In genomic region chr1:38015978-38016640, GRCh38 we compare ENCODE assay signal across 11 cellular contexts. TPM values are rescaled to one million over a fixed set of nuclear protein-coding genes. Genes with fewer than 3 reads are reported as not detected.
DNase-seq lines count a peak whose midpoint lies in the region; ATAC-seq and TF ChIP-seq lines count a peak whose summit lies in the region.
"Had no signal": no experiment of that assay in that cellular context is flagged by ENCODE, and none has a peak within 500 bp of the region (broad histone marks: within the 10 kb centered on the region; RNA-seq: fewer than 3 reads in every experiment).

No MANE protein-coding gene starts in this region.

- no peak overlapping the region for H3K14ac ChIP-seq in neuronal stem cell (ENCODE audit: low read length)

- no peak for TF ChIP-seq POLR2A in prostate gland (IDR thresholded peaks at IDR 0.05)

- DNase-seq in activated CD4-positive, alpha-beta T cell treated with anti-CD3 and anti-CD28 coated beads, Interleukin-2, amount 10 ng/mL, durations not matched to agents 24 days and 14 days = no peak
- no peak for DNase-seq in activated CD4-positive, alpha-beta T cell treated with anti-CD3 and anti-CD28 coated beads for 48 hours
- DNase-seq in brain microvascular endothelial cell = no peak
- DNase-seq in stimulated activated naive B cell treated with anti-CD40 and anti-IgM and Interleukin-4, amounts not matched to agents 10 μg/mL and 1 μg/mL and 100 μg/mL, for 72 hours = no peak
- DNase-seq in prostate gland (ENCODE audit: low spot score) = no peak
- DNase-seq in neuronal stem cell (ENCODE audit: low spot score) = no peak
- DNase-seq: ACHN, mesendoderm, tibial artery had no signal

- H2AFZ ChIP-seq in neuronal stem cell (ENCODE audit: low read length) = no peak overlapping the region

- no peak overlapping the region for H3K4me3 Mint-ChIP-seq in activated CD4-positive, alpha-beta T cell treated with anti-CD3 and anti-CD28 coated beads, Interleukin-2, amount 10 ng/mL, durations not matched to agents 24 days and 14 days
- H3K4me3 Mint-ChIP-seq in stimulated activated naive B cell treated with anti-CD40 and anti-IgM and Interleukin-4, amounts not matched to agents 10 μg/mL and 1 μg/mL and 100 μg/mL, for 72 hours = no peak overlapping the region

- peaks cover 26% of the 10 kb centered on the region for H3K4me1 Mint-ChIP-seq in activated CD4-positive, alpha-beta T cell treated with anti-CD3 and anti-CD28 coated beads, Interleukin-2, amount 10 ng/mL, durations not matched to agents 24 days and 14 days
- peaks cover 18 to 24% of the 10 kb centered on the region in 2 donors for H3K4me1 Mint-ChIP-seq in stimulated activated naive B cell treated with anti-CD40 and anti-IgM and Interleukin-4, amounts not matched to agents 10 μg/mL and 1 μg/mL and 100 μg/mL, for 72 hours

- no peak overlapping the region for H2BK5ac ChIP-seq in neuronal stem cell (ENCODE audit: low read length)

- intact Hi-C loops in activated CD4-positive, alpha-beta T cell treated with anti-CD3 and anti-CD28 coated beads, Interleukin-2, amount 10 ng/mL, durations not matched to agents 24 days and 14 days (cut with micrococcal nuclease) = no loop called here
- intact Hi-C loops in prostate gland (cut with DNase I) = no loop called here

- H3K9ac ChIP-seq in iPS-20b (ENCODE audit: low read depth, low read length) = 0 out of 2 replicates have a peak overlapping the region, but pooled peaks have one; percentile 16
- no peak overlapping the region for H3K9ac ChIP-seq in neuronal stem cell (ENCODE audit: low read depth, low read length, poor library complexity)

- H3K9me3 Mint-ChIP-seq in activated CD4-positive, alpha-beta T cell treated with anti-CD3 and anti-CD28 coated beads, Interleukin-2, amount 10 ng/mL, durations not matched to agents 24 days and 14 days = no peaks in the 10 kb centered on the region
- H3K9me3 Mint-ChIP-seq in stimulated activated naive B cell treated with anti-CD40 and anti-IgM and Interleukin-4, amounts not matched to agents 10 μg/mL and 1 μg/mL and 100 μg/mL, for 72 hours = peaks cover 0 to 4% of the 10 kb centered on the region in 2 donors

- H2AK5ac ChIP-seq in neuronal stem cell (ENCODE audit: low read depth, low read length) = no peak overlapping the region

- no peaks in the 10 kb centered on the region for H3K79me1 ChIP-seq in neuronal stem cell (ENCODE audit: low read depth, low read length)

- no peak overlapping the region for H3K23ac ChIP-seq in neuronal stem cell (ENCODE audit: low read depth, low read length, poor library complexity)

- no peak overlapping the region for H4K91ac ChIP-seq in neuronal stem cell (ENCODE audit: low read depth, low read length, poor library complexity)

- H3K27me3 ChIP-seq in brain microvascular endothelial cell (replicated peaks) (no peaks in the 10 kb centered on the region), iPS-20b (ENCODE audit: insufficient read depth, low read length) (no peaks in the 10 kb centered on the region), prostate gland (replicated peaks; ENCODE audit: insufficient read depth) (no peaks in the 10 kb centered on the region), neuronal stem cell (ENCODE audit: control insufficient read depth in 3 of 3, insufficient read depth in 3 of 3, low read depth in 1 of 3, low read length in 3 of 3) (no peaks in the 10 kb centered on the region)
- H3K27me3 ChIP-seq: tibial artery had no signal

- peaks cover 45% of the 10 kb centered on the region for H3K36me3 ChIP-seq in brain microvascular endothelial cell (replicated peaks)
- peaks cover 62% of the 10 kb centered on the region for H3K36me3 ChIP-seq in iPS-20b (ENCODE audit: insufficient read depth, low read depth, low read length)
- H3K36me3 ChIP-seq in prostate gland = peaks cover 4 to 5% of the 10 kb centered on the region in 2 donors
- H3K36me3 ChIP-seq in neuronal stem cell (replicated peaks in 1 of 2; ENCODE audit: control insufficient read depth in 2 of 2, insufficient read depth in 2 of 2, low read length in 2 of 2) = peaks cover 16 to 70% of the 10 kb centered on the region in 2 donors

- no peak overlapping the region for H3K4ac ChIP-seq in neuronal stem cell (ENCODE audit: low read length)

- H3K9me3 ChIP-seq in iPS-20b (ENCODE audit: insufficient read depth, low read depth, low read length) (no peaks in the 10 kb centered on the region), prostate gland (no peaks in the 10 kb centered on the region), neuronal stem cell (replicated peaks in 1 of 2; ENCODE audit: control insufficient read depth in 2 of 2, insufficient read depth in 1 of 2, low read depth in 1 of 2, low read length in 2 of 2) (no peaks in the 10 kb centered on the region)
- H3K9me3 ChIP-seq: tibial artery had no signal

- no peak overlapping the region for H3K4me2 ChIP-seq in neuronal stem cell (ENCODE audit: insufficient read depth, low read length, poor library complexity, severe bottlenecking)

- ATAC-seq in stimulated activated naive B cell treated with anti-CD40 and anti-IgM and Interleukin-4, amounts not matched to agents 10 μg/mL and 1 μg/mL and 100 μg/mL, for 72 hours (replicated peaks) = no peak
- ATAC-seq in HG03139 (IDR thresholded peaks at IDR 0.05; ENCODE audit: unreplicated experiment) = no peak

- H3K27ac ChIP-seq in brain microvascular endothelial cell (peak overlapping the region; percentile 10), iPS-20b (ENCODE audit: low read length) (no peak overlapping the region), prostate gland (no peak overlapping the region), neuronal stem cell (replicated peaks; ENCODE audit: low read length) (no peak overlapping the region)

- H3K27ac Mint-ChIP-seq in activated CD4-positive, alpha-beta T cell treated with anti-CD3 and anti-CD28 coated beads, Interleukin-2, amount 10 ng/mL, durations not matched to agents 24 days and 14 days = peak overlapping the region; percentile 60
- H3K27ac Mint-ChIP-seq in stimulated activated naive B cell treated with anti-CD40 and anti-IgM and Interleukin-4, amounts not matched to agents 10 μg/mL and 1 μg/mL and 100 μg/mL, for 72 hours = peak overlapping the region; percentile 83

- TF ChIP-seq CTCF in brain microvascular endothelial cell (IDR thresholded peaks at IDR 0.05; ENCODE audit: low read depth, low read length, missing control alignments) (no peak), prostate gland (IDR thresholded peaks at IDR 0.05) (no peak)

- H3K27me3 Mint-ChIP-seq in activated CD4-positive, alpha-beta T cell treated with anti-CD3 and anti-CD28 coated beads, Interleukin-2, amount 10 ng/mL, durations not matched to agents 24 days and 14 days = no peaks in the 10 kb centered on the region
- H3K27me3 Mint-ChIP-seq in stimulated activated naive B cell treated with anti-CD40 and anti-IgM and Interleukin-4, amounts not matched to agents 10 μg/mL and 1 μg/mL and 100 μg/mL, for 72 hours = no peaks in the 10 kb centered on the region

- H4K8ac ChIP-seq in neuronal stem cell (ENCODE audit: low read depth, low read length) = no peak overlapping the region

- 58% methylated on average over 6 of the region's 6 CpGs for WGBS in prostate gland
- no CpG with 5 or more reads among the region's 6 CpGs for WGBS in neuronal stem cell (ENCODE audit: extremely low coverage in 2 of 2, insufficient read length in 2 of 2, insufficient replicate concordance in 1 of 2), 2 donors

- no peak overlapping the region for H3K4me3 ChIP-seq in brain microvascular endothelial cell (ENCODE audit: low read depth, low read length)
- no peak overlapping the region for H3K4me3 ChIP-seq in iPS-20b (ENCODE audit: low read length)
- no peak overlapping the region for H3K4me3 ChIP-seq in prostate gland
- no peak overlapping the region for H3K4me3 ChIP-seq in neuronal stem cell (ENCODE audit: low read length in 2 of 2)
- H3K4me3 ChIP-seq: tibial artery had no signal

- no peak overlapping the region for H2BK12ac ChIP-seq in neuronal stem cell (ENCODE audit: low read length)

- peaks cover 53% of the 10 kb centered on the region for H3K36me3 Mint-ChIP-seq in activated CD4-positive, alpha-beta T cell treated with anti-CD3 and anti-CD28 coated beads, Interleukin-2, amount 10 ng/mL, durations not matched to agents 24 days and 14 days (ENCODE audit: low read depth)
- peaks cover 11 to 39% of the 10 kb centered on the region in 2 donors for H3K36me3 Mint-ChIP-seq in stimulated activated naive B cell treated with anti-CD40 and anti-IgM and Interleukin-4, amounts not matched to agents 10 μg/mL and 1 μg/mL and 100 μg/mL, for 72 hours

- no peak overlapping the region for H2BK120ac ChIP-seq in neuronal stem cell (ENCODE audit: low read depth, low read length)

- no peak overlapping the region for H3K18ac ChIP-seq in neuronal stem cell (ENCODE audit: low read length)

- no peaks in the 10 kb centered on the region; the same call in 1 of the 2 replicates for H3K4me1 ChIP-seq in iPS-20b (ENCODE audit: insufficient read depth, low read length)
- peaks cover 11% of the 10 kb centered on the region for H3K4me1 ChIP-seq in prostate gland (replicated peaks)
- peaks cover 3 to 6% of the 10 kb centered on the region in 2 donors for H3K4me1 ChIP-seq in neuronal stem cell (ENCODE audit: control insufficient read depth in 2 of 2, insufficient read depth in 1 of 2, low read depth in 1 of 2, low read length in 2 of 2)

- H2BK15ac ChIP-seq in neuronal stem cell (ENCODE audit: low read length) = no peak overlapping the region

- in situ Hi-C loops in brain microvascular endothelial cell (cut with HindIII; ENCODE audit: low pct_ligation_motif_present, low sequenced_read_pairs) = no loop called here

RNA-seq across cellular contexts. Expression of gene UTP11, which starts 3.6 kb away (rescaled TPM):
- total RNA-seq in activated CD4-positive, alpha-beta T cell treated with anti-CD3 and anti-CD28 coated beads, Interleukin-2, amount 10 ng/mL, durations not matched to agents 24 days and 14 days = 99.5 and 111 TPM in 2 replicates
- 10 to 100 TPM; 26.9 to 36.5 TPM for total RNA-seq in prostate gland
- 52.4 TPM for polyA plus RNA-seq in neuronal stem cell (2013, experiment 1 of 2)
- polyA plus RNA-seq in neuronal stem cell (2013, experiment 2 of 2) = 53.8 TPM

RNA-seq across cellular contexts. Expression of gene FHL3, which starts 10.8 kb away (rescaled TPM):
- 40.8 and 41.9 TPM in 2 replicates for total RNA-seq in activated CD4-positive, alpha-beta T cell treated with anti-CD3 and anti-CD28 coated beads, Interleukin-2, amount 10 ng/mL, durations not matched to agents 24 days and 14 days
- 10 to 100 TPM; 14.2 to 40.6 TPM for total RNA-seq in prostate gland
- polyA plus RNA-seq in neuronal stem cell (2013, experiment 1 of 2) = 26.5 TPM
- polyA plus RNA-seq in neuronal stem cell (2013, experiment 2 of 2) = 25.9 TPM

RNA-seq across cellular contexts. Expression of gene SF3A3, which starts 26.3 kb away (rescaled TPM):
- 132 and 144 TPM in 2 replicates for total RNA-seq in activated CD4-positive, alpha-beta T cell treated with anti-CD3 and anti-CD28 coated beads, Interleukin-2, amount 10 ng/mL, durations not matched to agents 24 days and 14 days
- 10 to 100 TPM; 55.8 to 68.0 TPM for total RNA-seq in prostate gland
- polyA plus RNA-seq in neuronal stem cell (2013, experiment 1 of 2) = 53.3 TPM
- 50.9 TPM for polyA plus RNA-seq in neuronal stem cell (2013, experiment 2 of 2)

RNA-seq across cellular contexts. Expression of gene POU3F1, which starts 30.5 kb away (rescaled TPM):
- 1.4 and 1.5 TPM in 2 replicates for total RNA-seq in activated CD4-positive, alpha-beta T cell treated with anti-CD3 and anti-CD28 coated beads, Interleukin-2, amount 10 ng/mL, durations not matched to agents 24 days and 14 days
- total RNA-seq in prostate gland = 1 to 10 TPM in 1 of 2 donors, under 1 TPM in 1; 0.09 to 3.4 TPM
- 34.6 TPM for polyA plus RNA-seq in neuronal stem cell (2013, experiment 1 of 2)
- 34.4 TPM for polyA plus RNA-seq in neuronal stem cell (2013, experiment 2 of 2)
